11 cellular contexts compared by ENCODE assay signal in genomic region chr2:64405476-64406406, GRCh38. TPM values are rescaled to one million over a fixed set of nuclear protein-coding genes. Genes with fewer than 3 reads are reported as not detected.
DNase-seq lines count a peak whose midpoint lies in the region; ATAC-seq and TF ChIP-seq lines count a peak whose summit lies in the region.
"Had no signal": no experiment of that assay in that cellular context is flagged by ENCODE, and none has a peak within 500 bp of the region (broad histone marks: within the 10 kb centered on the region; RNA-seq: fewer than 3 reads in every experiment).

No MANE protein-coding gene starts in this region.

- H3K9me3 ChIP-seq in psoas muscle = no peaks in the 10 kb centered on the region

- no peaks in the 10 kb centered on the region for H3K36me3 ChIP-seq in psoas muscle (ENCODE audit: insufficient read depth in 1 of 2, low read depth in 1 of 2)
- H3K36me3 ChIP-seq: WERI-Rb-1 had no signal

- peak; percentile 71 for DNase-seq in DMS 273 (lab: John Stamatoyannopoulos, UW; ENCODE audit: unreplicated experiment)
- DNase-seq in RPMI7951 (ENCODE audit: low read depth) = peak; percentile 84
- peak; percentile 75 for DNase-seq in fibroblast of villous mesenchyme (ENCODE audit: low read depth)
- DNase-seq in psoas muscle = peak; percentile 66 to 73
- DNase-seq in NCI-H1092 (lab: John Stamatoyannopoulos, UW) = no peak
- DNase-seq: DMS53, NCI-H510A treated with DMSO at 0.1 percent for 48 hours, WERI-Rb-1 had no signal

- ATAC-seq in psoas muscle (no peak), GM18498 (IDR thresholded peaks at IDR 0.05; ENCODE audit: unreplicated experiment) (no peak), HG03457 (IDR thresholded peaks at IDR 0.05; ENCODE audit: unreplicated experiment) (no peak), GM18519 (IDR thresholded peaks at IDR 0.05; ENCODE audit: low FRiP score, unreplicated experiment) (no peak)

- H3K27me3 ChIP-seq in psoas muscle (ENCODE audit: insufficient read depth in 3 of 3, low read length in 2 of 3) = no peaks in the 10 kb centered on the region

- peak overlapping the region; percentile 85 for H3K27ac ChIP-seq in psoas muscle
- H3K27ac ChIP-seq: WERI-Rb-1 had no signal

- H3K4me1 ChIP-seq in psoas muscle = peaks cover 50% of the 10 kb centered on the region

- WGBS in psoas muscle, 3 donors = 59 to 60% (median 60%) methylated on average over 12 of the region's 12 CpGs

- H3K4me3 ChIP-seq in fibroblast of villous mesenchyme (ENCODE audit: low read depth, low read length) = no peak overlapping the region
- H3K4me3 ChIP-seq in psoas muscle = no peak overlapping the region

- TF ChIP-seq CTCF in fibroblast of villous mesenchyme (IDR thresholded peaks at IDR 0.05; ENCODE audit: insufficient read depth, low read depth, low read length) (no peak), psoas muscle (IDR thresholded peaks at IDR 0.05) (no peak)

- intact Hi-C loops in psoas muscle (cut with DNase I) = no loop called here

RNA-seq across cellular contexts. Expression of gene LGALSL, which starts 48.2 kb away (rescaled TPM):
- total RNA-seq in RPMI7951 (2014; rRNA removed; shearing (Covaris generic)) = under 0.01 and 0.20 TPM in 2 replicates
- total RNA-seq in fibroblast of villous mesenchyme (3.2 and 6.5 TPM in 2 replicates), psoas muscle (10 to 100 TPM; 11.4 to 30.9 (median 23.2) TPM)
- 1 to 10 TPM; 3.6 to 4.6 (median 4.2) TPM for polyA plus RNA-seq in psoas muscle
